ENCODE assay signal across 8 cellular contexts in genomic region chr11:68271023-68271780, GRCh38. TPM values are rescaled to one million over a fixed set of nuclear protein-coding genes. Genes with fewer than 3 reads are reported as not detected.
DNase-seq lines count a peak whose midpoint lies in the region; ATAC-seq, FAIRE-seq and TF ChIP-seq lines count a peak whose summit lies in the region.

No MANE protein-coding gene starts in this region.

- TF ChIP-seq EP300 in K562 (IDR thresholded peaks at IDR 0.05; ENCODE audit: low read length) = 0 out of 2 replicates have a peak, but pooled peaks have one; percentile 6
- TF ChIP-seq EP300 in sigmoid colon (IDR thresholded peaks at IDR 0.05) = no peak

- H3K9me3 ChIP-seq in K562 (replicated peaks; ENCODE audit: control insufficient read depth, insufficient read depth, low read depth, low read length) = no peaks in the 10 kb centered on the region
- no peaks in the 10 kb centered on the region for H3K9me3 ChIP-seq in sigmoid colon

- H3K4me1 ChIP-seq in K562 (replicated peaks in 1 of 2; ENCODE audit: control insufficient read depth in 2 of 2, insufficient read depth in 2 of 2, low read length in 2 of 2) (peaks cover 22 to 42% of the 10 kb centered on the region in 2 experiments), sigmoid colon (peaks cover 0 to 37% (median 32%) of the 10 kb centered on the region in 4 donors)

- peak overlapping the region; percentile 97 to 98 for H3K9ac ChIP-seq in K562 (ENCODE audit: insufficient read depth in 1 of 2, low read depth in 2 of 2, low read length in 2 of 2)

- CTCF ChIA-PET in K562 (lab: Yijun Ruan, JAX; ENCODE audit: low intra/inter-chr PET ratio) = interaction anchor here (0.7 to 1.2 kb wide), 3 partner anchors 27 to 112 kb away, joined by 3 to 4 read pairs (median 3); partner anchors contain the start of gene KMT5B

- in situ Hi-C loops in K562 (cut with MboI) = no loop called here

- H3K4me2 ChIP-seq in K562 (ENCODE audit: insufficient read depth, low read length) = peak overlapping the region; percentile 92

- H3K27ac ChIP-seq in K562 (ENCODE audit: extremely low read depth, low read depth, low read length) (peak overlapping the region; percentile 97), sigmoid colon (peak overlapping the region; percentile 93 to 97 (median 94))

- no peaks in the 10 kb centered on the region for H4K20me1 ChIP-seq in K562 (replicated peaks; ENCODE audit: control insufficient read depth, insufficient read depth, low read length)

- TF ChIP-seq RAD21 in K562 (CRISPR knock-in tag; conservative IDR thresholded peaks at IDR 0.05 in 1 of 2, IDR thresholded peaks at IDR 0.05 in 1 of 2) = peak; percentile 42 to 48

- H2AFZ ChIP-seq in K562 (ENCODE audit: low read depth, low read length) = peak overlapping the region; percentile 64

- H3K27me3 ChIP-seq in K562 (ENCODE audit: control insufficient read depth in 2 of 2, insufficient read depth in 2 of 2, low read length in 2 of 2) = no peaks in the 10 kb centered on the region
- H3K27me3 ChIP-seq in sigmoid colon = no peaks in the 10 kb centered on the region

- peaks cover 42% of the 10 kb centered on the region; the same call in 2 of the 3 replicates for H3K36me3 ChIP-seq in K562 (ENCODE audit: control insufficient read depth, insufficient read depth, low read length)
- H3K36me3 ChIP-seq in sigmoid colon = peaks cover 8 to 19% (median 18%) of the 10 kb centered on the region in 4 donors

- TSS peak; percentile 58 for BruUV-seq in K562 (replicated peaks; lab: Mats Ljungman, UMichigan)

- peak; percentile 77 for ATAC-seq in K562
- no peak for ATAC-seq in GM21737 (IDR thresholded peaks at IDR 0.05; ENCODE audit: unreplicated experiment)

- peaks cover 48% of the 10 kb centered on the region for H3K79me2 ChIP-seq in K562 (ENCODE audit: control insufficient read depth, insufficient read depth, low read length)

- H3K9me1 ChIP-seq in K562 (ENCODE audit: control insufficient read depth, insufficient read depth, low read length) = peaks cover under 1% of the 10 kb centered on the region

- intact Hi-C loops in K562 (cut with micrococcal nuclease) = no loop called here
- intact Hi-C loops in sigmoid colon (cut with DNase I) = loop anchor here (2.0 to 5.0 kb wide), 3 partner anchors 41 to 114 kb away; partner anchors contain the start of gene LRP5

- peak; percentile 58 to 68 (median 65) for TF ChIP-seq CTCF in K562 (IDR thresholded peaks at IDR 0.05 in 2 of 3, conservative IDR thresholded peaks at IDR 0.05 in 1 of 3; ENCODE audit: insufficient read depth in 2 of 3, low read depth in 1 of 3, low read length in 3 of 3)
- TF ChIP-seq CTCF in sigmoid colon (IDR thresholded peaks at IDR 0.05) = peak; percentile 29 to 52 (median 39)

- FAIRE-seq in K562 (lab: Jason Lieb, UNC) = peak; percentile 71

- DNase-seq in Daoy (ENCODE audit: low read depth) (peak; percentile 80), HCEC 1CT (peak; percentile 77), NCI-H1092 (lab: John Stamatoyannopoulos, UW) (peak; percentile 70), T-helper 2 cell (peak in 3 of 5 experiments; percentile 32 to 83 (median 46)), K562 (ENCODE audit: extremely low read depth in 1 of 4, low spot score in 3 of 4) (peak; percentile 62 to 87 (median 78)), sigmoid colon (peak; percentile 79)

- H3K4me3 ChIP-seq in K562 (peak overlapping the region; percentile 90), iPS-11a (ENCODE audit: low read depth, low read length) (peak overlapping the region; percentile 91), sigmoid colon (peak overlapping the region; percentile 63 to 83 (median 72))

- TF ChIP-seq POLR2A in K562 (conservative IDR thresholded peaks at IDR 0.05) = no peak
- TF ChIP-seq POLR2A in sigmoid colon (IDR thresholded peaks at IDR 0.05) = no peak

- WGBS in K562 (ENCODE audit: insufficient coverage, low coverage, missing lambda C conversion rate) = under 1% methylated on average over 22 of the region's 23 CpGs
- WGBS in sigmoid colon, 2 donors = 3 to 6% methylated on average over 23 of the region's 23 CpGs

- POLR2A ChIA-PET in K562 (lab: Yijun Ruan, JAX) = interaction anchor here (0.6 to 4.8 kb wide), 14 partner anchors 11 to 244 kb away, joined by 3 to 25 read pairs (median 4); no protein-coding TSS in a partner anchor

TF ChIP-seq in K562, 482 proteins besides CTCF, POLR2A, EP300 and RAD21 (continues in another document):
- TF ChIP-seq ZC3H8 (IDR thresholded peaks at IDR 0.05) = no peak; the same call in 1 of the 2 replicates
- no peak for TF ChIP-seq ZBTB17 (CRISPR knock-in tag; IDR thresholded peaks at IDR 0.05)
- TF ChIP-seq HOXB6 (CRISPR knock-in tag; IDR thresholded peaks at IDR 0.05; ENCODE audit: borderline replicate concordance) = peak; percentile 13; the same call in 1 of the 2 replicates
- TF ChIP-seq MBD2 (IDR thresholded peaks at IDR 0.05; ENCODE audit: borderline replicate concordance, low read depth) = 0 out of 2 replicates have a peak, but pooled peaks have one; percentile 49

RNA-seq across cellular contexts. Expression of gene C11orf24, which starts 0.6 kb away (rescaled TPM):
- 32.2 and 46.7 TPM in 2 replicates for total RNA-seq in Daoy (2014; rRNA removed; shearing (Covaris generic))
- total RNA-seq in K562 (2011; cell fraction: chromatin; rRNA removed; ENCODE audit: low replicate concordance) = 53.7 and 91.3 TPM in 2 replicates
- 78.4 and 79.7 TPM in 2 replicates for total RNA-seq in K562 (2011; cell fraction: nucleolus; rRNA removed)
- total RNA-seq in K562 (2011; cell fraction: nucleoplasm; rRNA removed) = 73.5 and 93.0 TPM in 2 replicates
- 50.5 and 57.6 TPM in 2 replicates for total RNA-seq in K562 (2014; rRNA removed)
- 30.2 and 30.8 TPM in 2 replicates for total RNA-seq in K562 (2014; rRNA removed; fragmentation: Illumina TruSeq; extraction: Trizol)
- total RNA-seq in K562 (2015; rRNA removed; fragmentation: Illumina TruSeq; extraction: Trizol) = 31.7 and 32.5 TPM in 2 replicates
- 64.9 and 66.0 TPM in 2 replicates for total RNA-seq in K562 (2021)
- polyA plus RNA-seq in K562 (2011; rRNA removed) = 23.6 and 34.9 TPM in 2 replicates
- 42.1 and 76.0 TPM in 2 replicates for polyA plus RNA-seq in K562 (2011; cell fraction: cytosol; rRNA removed)
- 53.0 and 81.1 TPM in 2 replicates for polyA plus RNA-seq in K562 (2011; cell fraction: nucleus; rRNA removed)
- polyA plus RNA-seq in K562 (2012) = 38.0 and 127 TPM in 2 replicates
- 47.0 and 49.5 TPM in 2 replicates for polyA plus RNA-seq in K562 (2014; fragmentation: Illumina TruSeq; extraction: Trizol)
- polyA plus RNA-seq in K562 (2014; fragmentation: Nextera tagmentation; extraction: Ambion mirVana) = 1 to 10 TPM; 2.0 to 4.4 TPM
- 52.5 and 65.2 TPM in 2 replicates for polyA plus RNA-seq in K562 (2014; rRNA removed)
- polyA minus RNA-seq in K562 (2011; rRNA and poly(A)+ RNA removed) = 22.4 and 23.0 TPM in 2 replicates
- polyA minus RNA-seq in K562 (2011; cell fraction: cytosol; rRNA and poly(A)+ RNA removed) = 27.9 and 31.7 TPM in 2 replicates
- polyA minus RNA-seq in K562 (2011; cell fraction: nucleus; rRNA and poly(A)+ RNA removed) = 25.2 and 34.9 TPM in 2 replicates
- total RNA-seq in sigmoid colon = 10 to 100 TPM; 13.7 to 25.4 (median 21.9) TPM
- polyA plus RNA-seq in sigmoid colon = 10 to 100 TPM; 37.8 to 70.3 (median 40.6) TPM

RNA-seq across cellular contexts. Expression of gene LRP5, which starts 41.2 kb away (rescaled TPM):
- total RNA-seq in Daoy (2014; rRNA removed; shearing (Covaris generic)) = 13.8 and 17.2 TPM in 2 replicates
- 28.3 and 69.8 TPM in 2 replicates for total RNA-seq in K562 (2011; cell fraction: chromatin; rRNA removed; ENCODE audit: low replicate concordance)
- total RNA-seq in K562 (2011; cell fraction: nucleolus; rRNA removed) = 63.7 and 66.6 TPM in 2 replicates
- total RNA-seq in K562 (2011; cell fraction: nucleoplasm; rRNA removed) = 37.9 and 42.2 TPM in 2 replicates
- total RNA-seq in K562 (2014; rRNA removed) (14.9 and 23.8 TPM in 2 replicates), K562 (2014; rRNA removed; fragmentation: Illumina TruSeq; extraction: Trizol) (2.1 and 3.1 TPM in 2 replicates), K562 (2015; rRNA removed; fragmentation: Illumina TruSeq; extraction: Trizol) (13.6 and 15.3 TPM in 2 replicates), K562 (2021) (43.1 and 44.2 TPM in 2 replicates), sigmoid colon (10 to 100 TPM; 18.3 to 43.8 (median 29.2) TPM)
- polyA plus RNA-seq in K562 (2011; rRNA removed) (5.1 and 11.0 TPM in 2 replicates), K562 (2014; fragmentation: Illumina TruSeq; extraction: Trizol) (13.5 and 28.2 TPM in 2 replicates), K562 (2014; fragmentation: Nextera tagmentation; extraction: Ambion mirVana) (under 1 TPM; 0.48 to 0.63 TPM), K562 (2014; rRNA removed) (16.1 and 17.6 TPM in 2 replicates), sigmoid colon (10 to 100 TPM; 18.0 to 63.1 (median 20.4) TPM)
- polyA plus RNA-seq in K562 (2011; cell fraction: cytosol; rRNA removed) = 9.1 and 15.7 TPM in 2 replicates
- 16.9 and 36.4 TPM in 2 replicates for polyA plus RNA-seq in K562 (2011; cell fraction: nucleus; rRNA removed)
- polyA plus RNA-seq in K562 (2012) = 24.9 and 36.3 TPM in 2 replicates
- polyA minus RNA-seq in K562 (2011; rRNA and poly(A)+ RNA removed) = 7.7 and 11.3 TPM in 2 replicates
- 21.3 and 34.5 TPM in 2 replicates for polyA minus RNA-seq in K562 (2011; cell fraction: cytosol; rRNA and poly(A)+ RNA removed)
- polyA minus RNA-seq in K562 (2011; cell fraction: nucleus; rRNA and poly(A)+ RNA removed) = 24.4 and 27.9 TPM in 2 replicates

RNA-seq across cellular contexts. Expression of gene KMT5B, which starts 58.1 kb away (rescaled TPM):
- total RNA-seq in Daoy (2014; rRNA removed; shearing (Covaris generic)) = 19.5 and 21.0 TPM in 2 replicates
- 25.4 and 66.1 TPM in 2 replicates for total RNA-seq in K562 (2011; cell fraction: chromatin; rRNA removed; ENCODE audit: low replicate concordance)
- total RNA-seq in K562 (2011; cell fraction: nucleolus; rRNA removed) = 10.5 and 14.7 TPM in 2 replicates
- 19.0 and 28.4 TPM in 2 replicates for total RNA-seq in K562 (2011; cell fraction: nucleoplasm; rRNA removed)
- 15.5 and 20.8 TPM in 2 replicates for total RNA-seq in K562 (2014; rRNA removed)
- 24.6 and 29.4 TPM in 2 replicates for total RNA-seq in K562 (2014; rRNA removed; fragmentation: Illumina TruSeq; extraction: Trizol)
- 21.3 and 22.0 TPM in 2 replicates for total RNA-seq in K562 (2015; rRNA removed; fragmentation: Illumina TruSeq; extraction: Trizol)
- total RNA-seq in K562 (2021) = 22.7 and 24.7 TPM in 2 replicates
- 18.9 and 20.9 TPM in 2 replicates for polyA plus RNA-seq in K562 (2011; rRNA removed)
- 4.5 and 9.3 TPM in 2 replicates for polyA plus RNA-seq in K562 (2011; cell fraction: cytosol; rRNA removed)
- 13.0 and 16.5 TPM in 2 replicates for polyA plus RNA-seq in K562 (2011; cell fraction: nucleus; rRNA removed)
- polyA plus RNA-seq in K562 (2012) = 18.2 and 21.9 TPM in 2 replicates
- 27.3 and 29.2 TPM in 2 replicates for polyA plus RNA-seq in K562 (2014; fragmentation: Illumina TruSeq; extraction: Trizol)
- polyA plus RNA-seq in K562 (2014; fragmentation: Nextera tagmentation; extraction: Ambion mirVana) = 1 to 10 TPM; 7.3 to 7.4 TPM
- 16.3 and 20.4 TPM in 2 replicates for polyA plus RNA-seq in K562 (2014; rRNA removed)
- polyA minus RNA-seq in K562 (2011; rRNA and poly(A)+ RNA removed) = 31.7 and 36.9 TPM in 2 replicates
- polyA minus RNA-seq in K562 (2011; cell fraction: cytosol; rRNA and poly(A)+ RNA removed) = 9.8 and 10.7 TPM in 2 replicates
- polyA minus RNA-seq in K562 (2011; cell fraction: nucleus; rRNA and poly(A)+ RNA removed) = 10.1 and 14.9 TPM in 2 replicates
- 10 to 100 TPM; 38.7 to 45.7 (median 39.1) TPM for total RNA-seq in sigmoid colon
- 10 to 100 TPM; 20.8 to 21.4 (median 21.0) TPM for polyA plus RNA-seq in sigmoid colon
